ENCODE assay signal across 24 cellular contexts in genomic region chr13:91955546-91956355, GRCh38.
DNase-seq lines count a peak whose midpoint lies in the region; ATAC-seq, FAIRE-seq and TF ChIP-seq lines count a peak whose summit lies in the region.
"Had no signal": no experiment of that assay in that cellular context is flagged by ENCODE, and none has a peak within 500 bp of the region (broad histone marks: within the 10 kb centered on the region; RNA-seq: fewer than 3 reads in every experiment).

No MANE protein-coding gene starts in this region.

- H3K4me3 ChIP-seq in HepG2 (replicated peaks in 1 of 3; ENCODE audit: insufficient read depth in 1 of 3, low read depth in 2 of 3, low read length in 3 of 3): no peak overlapping the region
- H3K4me3 ChIP-seq in right lobe of liver: no peak overlapping the region
- H3K4me3 ChIP-seq in H1 (ENCODE audit: extremely low read depth in 1 of 4, insufficient read depth in 2 of 4, low read depth in 3 of 4, low read length in 4 of 4): no peak overlapping the region
- H3K4me3 ChIP-seq in mesenchymal stem cell (ENCODE audit: insufficient read depth in 1 of 2, low read depth in 1 of 2, low read length in 2 of 2): no peak overlapping the region
- no peak overlapping the region for H3K4me3 ChIP-seq in psoas muscle
- H3K4me3 ChIP-seq: A549, BLaER1 had no signal

- H3K79me1 ChIP-seq in H1 (ENCODE audit: low read depth, low read length) (no peaks in the 10 kb centered on the region), mesenchymal stem cell (replicated peaks; ENCODE audit: low read length, poor library complexity, severe bottlenecking) (no peaks in the 10 kb centered on the region)

- no peak overlapping the region for H4K91ac ChIP-seq in H1 (replicated peaks; ENCODE audit: insufficient read length, low read length)
- H4K91ac ChIP-seq in mesenchymal stem cell (ENCODE audit: low read length): peak overlapping the region; percentile 7

- FAIRE-seq in HepG2 (lab: Jason Lieb, UNC) (no peak), H1 (lab: Jason Lieb, UNC) (no peak)
- FAIRE-seq: A549, GM12891, RCC 7860 had no signal

- no peak overlapping the region for H2BK20ac ChIP-seq in H1 (ENCODE audit: low read length)

- no peaks in the 10 kb centered on the region for H3K9me3 ChIP-seq in HepG2 (ENCODE audit: low read length)
- no peaks in the 10 kb centered on the region for H3K9me3 ChIP-seq in right lobe of liver
- H3K9me3 ChIP-seq in H1 (ENCODE audit: insufficient read depth in 2 of 2, low read depth in 1 of 2, low read length in 1 of 2): no peaks in the 10 kb centered on the region
- H3K9me3 ChIP-seq in mesenchymal stem cell (ENCODE audit: control insufficient read depth, low read length): peaks cover 7% of the 10 kb centered on the region
- no peaks in the 10 kb centered on the region for H3K9me3 ChIP-seq in psoas muscle
- H3K9me3 ChIP-seq: A549, BLaER1, SK-N-SH had no signal

- H3K23me2 ChIP-seq in H1 (ENCODE audit: low read depth, low read length): no peaks in the 10 kb centered on the region

- H3K56ac ChIP-seq in H1 (replicated peaks; ENCODE audit: insufficient read length, low read depth, low read length): no peak overlapping the region

- ATAC-seq in HepG2 (peak; percentile 37; the same call in 2 of the 3 replicates), right lobe of liver (no peak), HG02623 (IDR thresholded peaks at IDR 0.05; ENCODE audit: unreplicated experiment) (no peak), psoas muscle (no peak), HG03469 (IDR thresholded peaks at IDR 0.05; ENCODE audit: unreplicated experiment) (no peak)
- ATAC-seq: A549, HCT116 had no signal

- no peak overlapping the region for H2BK120ac ChIP-seq in H1 (replicated peaks; ENCODE audit: low read depth, low read length)
- H2BK120ac ChIP-seq in mesenchymal stem cell (ENCODE audit: low read depth, low read length): no peak overlapping the region

- no peaks in the 10 kb centered on the region for H3K4me1 ChIP-seq in HepG2 (ENCODE audit: insufficient read depth, low read length)
- peaks cover 0 to 2% (median 0%) of the 10 kb centered on the region in 4 donors for H3K4me1 ChIP-seq in right lobe of liver
- H3K4me1 ChIP-seq in H1 (replicated peaks in 1 of 4; ENCODE audit: control insufficient read depth in 3 of 4, insufficient read depth in 4 of 4, low read length in 3 of 4): no peaks in the 10 kb centered on the region
- no peaks in the 10 kb centered on the region for H3K4me1 ChIP-seq in mesenchymal stem cell (ENCODE audit: control insufficient read depth, insufficient read depth, low read depth, low read length)
- H3K4me1 ChIP-seq in psoas muscle: no peaks in the 10 kb centered on the region
- H3K4me1 ChIP-seq: A549, BLaER1 had no signal

- intact Hi-C loops in HepG2 (cut with micrococcal nuclease; ENCODE audit: unreplicated experiment) (no loop called here), right lobe of liver (cut with DNase I) (loop anchor here in 1 of 2 donors (10.0 kb wide), 1 partner anchor 109 kb away; no protein-coding TSS in a partner anchor), psoas muscle (cut with DNase I) (no loop called here)

- no peaks in the 10 kb centered on the region for H3K27me3 ChIP-seq in HepG2 (ENCODE audit: control insufficient read depth in 1 of 2, insufficient read depth in 2 of 2, low read length in 2 of 2)
- no peaks in the 10 kb centered on the region for H3K27me3 ChIP-seq in right lobe of liver
- H3K27me3 ChIP-seq in H1 (replicated peaks in 1 of 4; ENCODE audit: control insufficient read depth in 3 of 4, extremely low read depth in 1 of 4, insufficient read depth in 3 of 4, low read length in 3 of 4): no peaks in the 10 kb centered on the region
- H3K27me3 ChIP-seq in mesenchymal stem cell (ENCODE audit: control insufficient read depth in 1 of 2, insufficient read depth in 1 of 2, low read length in 2 of 2): no peaks in the 10 kb centered on the region
- H3K27me3 ChIP-seq in psoas muscle (ENCODE audit: insufficient read depth in 3 of 3, low read length in 2 of 3): no peaks in the 10 kb centered on the region
- H3K27me3 ChIP-seq: BLaER1 had no signal

- POLR2A ChIA-PET in HepG2 (lab: Yijun Ruan, JAX): no interaction called here
- POLR2A ChIA-PET in H1 (lab: Charles Lee; ENCODE audit: partially characterized antibody): no interaction called here

- TF ChIP-seq RAD21 in HepG2 (CRISPR knock-in tag; IDR thresholded peaks at IDR 0.05) (no peak), H1 (IDR thresholded peaks at IDR 0.05 in 1 of 2, conservative IDR thresholded peaks at IDR 0.05 in 1 of 2; ENCODE audit: low read depth in 2 of 2, low read length in 2 of 2) (peak in 1 of 2 experiments; percentile 19; a peak in 1 of 4 replicates)

- H3K23ac ChIP-seq in H1 (ENCODE audit: insufficient read length): no peak overlapping the region
- no peak overlapping the region for H3K23ac ChIP-seq in mesenchymal stem cell (ENCODE audit: low read length in 2 of 2)

- no peak for TF ChIP-seq EP300 in HepG2 (IDR thresholded peaks at IDR 0.05; ENCODE audit: low read depth in 2 of 2, low read length in 2 of 2)
- TF ChIP-seq EP300 in HepG2 (CRISPR knock-in tag; IDR thresholded peaks at IDR 0.05; ENCODE audit: borderline replicate concordance): no peak
- TF ChIP-seq EP300 in H1 (IDR thresholded peaks at IDR 0.05; ENCODE audit: borderline replicate concordance in 1 of 2, low read depth in 2 of 2, low read length in 2 of 2): no peak

- no peak overlapping the region; the same call in 1 of the 2 replicates for H4K8ac ChIP-seq in H1 (ENCODE audit: extremely low read depth, insufficient read depth, low read length)
- H4K8ac ChIP-seq in mesenchymal stem cell (ENCODE audit: low read length): no peak overlapping the region

- H2BK5ac ChIP-seq in H1 (ENCODE audit: low read depth, low read length) (no peak overlapping the region), mesenchymal stem cell (ENCODE audit: low read depth, low read length, poor library complexity, severe bottlenecking) (no peak overlapping the region)

- TF ChIP-seq POLR2A in HepG2 (IDR thresholded peaks at IDR 0.05; ENCODE audit: insufficient read depth in 1 of 2, low read depth in 2 of 2, low read length in 2 of 2) (no peak), right lobe of liver (IDR thresholded peaks at IDR 0.05) (no peak), H1 (IDR thresholded peaks at IDR 0.05; ENCODE audit: control extremely low read depth in 1 of 2, low read depth in 2 of 2, low read length in 2 of 2) (no peak)

- H3K79me2 ChIP-seq in HepG2 (ENCODE audit: insufficient read depth, low read length): no peaks in the 10 kb centered on the region
- no peaks in the 10 kb centered on the region for H3K79me2 ChIP-seq in H1 (ENCODE audit: control insufficient read depth in 1 of 2, insufficient read depth in 2 of 2, low read length in 2 of 2)

- in situ Hi-C loops in HepG2 (cut with HindIII; ENCODE audit: extremely low pct_ligation_motif_present, low pct_unique_long_range_greater_than_20kb): loop anchor here (10.0 kb wide), 1 partner anchor 119 kb away; no protein-coding TSS in a partner anchor

- H3K18ac ChIP-seq in H1 (ENCODE audit: extremely low read depth, low read length): no peak overlapping the region
- H3K18ac ChIP-seq in mesenchymal stem cell (ENCODE audit: low read depth in 1 of 2, low read length in 2 of 2): peak overlapping the region in 1 of 2 experiments; percentile 12

- H2BK12ac ChIP-seq in H1 (ENCODE audit: low read depth, low read length): no peak overlapping the region
- no peak overlapping the region for H2BK12ac ChIP-seq in mesenchymal stem cell (ENCODE audit: low read length in 2 of 2)

- no peak for DNase-seq in HepG2 (ENCODE audit: low spot score)
- no peak for DNase-seq in right lobe of liver
- no peak for DNase-seq in H1 (ENCODE audit: low read depth in 1 of 2, low spot score in 2 of 2)
- no peak for DNase-seq in mesenchymal stem cell
- no peak for DNase-seq in psoas muscle
- no peak for DNase-seq in activated CD8-positive, alpha-beta memory T cell treated with anti-CD3 and anti-CD28 coated beads for 24 hours
- DNase-seq: CD8-positive, alpha-beta memory T cell; DMS53; MM.1S; NCI-H1092; NCI-H1436 treated with DMSO at 0.1 percent for 48 hours; NCI-H2029; NCI-H345; NCI-H526; NK-92 treated with Interleukin-12 subunit alpha and Interleukin-12 subunit beta, amount 100 ng/mL, for 24 hours; SHP77; SK-N-SH had no signal

- H2AFZ ChIP-seq in HepG2 (ENCODE audit: low read length): no peak overlapping the region
- peak overlapping the region; percentile 88 for H2AFZ ChIP-seq in H1 (ENCODE audit: low read length)
- no peak overlapping the region for H2AFZ ChIP-seq in mesenchymal stem cell (ENCODE audit: low read depth, low read length)

- H4K20me1 ChIP-seq in HepG2 (ENCODE audit: insufficient read depth, low read length) (no peaks in the 10 kb centered on the region), H1 (replicated peaks in 1 of 2; ENCODE audit: control insufficient read depth in 1 of 2, insufficient read depth in 2 of 2, low read length in 2 of 2) (no peaks in the 10 kb centered on the region)
- H4K20me1 ChIP-seq: BLaER1 had no signal

- H3K27ac ChIP-seq in HepG2 (ENCODE audit: extremely low read length, insufficient read depth, low read length) (no peak overlapping the region), right lobe of liver (no peak overlapping the region), H1 (ENCODE audit: low read depth, low read length) (no peak overlapping the region), mesenchymal stem cell (ENCODE audit: low read length, poor library complexity, severe bottlenecking) (no peak overlapping the region), psoas muscle (no peak overlapping the region)
- H3K27ac ChIP-seq: A549, BLaER1 had no signal

- H2BK15ac ChIP-seq in H1 (ENCODE audit: low read length): no peak overlapping the region
- no peak overlapping the region for H2BK15ac ChIP-seq in mesenchymal stem cell (ENCODE audit: low read depth, poor library complexity, severe bottlenecking)

- no peak overlapping the region for H4K5ac ChIP-seq in H1 (ENCODE audit: insufficient read length, low read depth, low read length)

- TF ChIP-seq CTCF in HepG2 (CRISPR knock-in tag; IDR thresholded peaks at IDR 0.05) (no peak), right lobe of liver (IDR thresholded peaks at IDR 0.05) (no peak), H1 (IDR thresholded peaks at IDR 0.05; ENCODE audit: control extremely low read depth in 1 of 3, insufficient read depth in 1 of 3, low read depth in 1 of 3, low read length in 3 of 3) (peak; percentile 18 to 34 (median 18); a peak in 3 of 4 replicates), psoas muscle (IDR thresholded peaks at IDR 0.05) (no peak)

- H3K9ac ChIP-seq in HepG2 (ENCODE audit: insufficient read depth, low read depth, low read length): no peak overlapping the region
- H3K9ac ChIP-seq in H1 (replicated peaks in 1 of 4; ENCODE audit: extremely low read depth in 1 of 4, low read depth in 3 of 4, low read length in 3 of 4): no peak overlapping the region
- H3K9ac ChIP-seq in mesenchymal stem cell (ENCODE audit: low read length): no peak overlapping the region
- H3K9ac ChIP-seq: BLaER1, SK-N-SH had no signal

- H3K14ac ChIP-seq in H1 (ENCODE audit: insufficient read length): no peak overlapping the region
- H3K14ac ChIP-seq in mesenchymal stem cell (ENCODE audit: low read length in 2 of 2): peak overlapping the region in 1 of 2 experiments; percentile 61

- 0% methylated on average over 1 of the region's 1 CpG for WGBS in HepG2 (ENCODE audit: low lambda C conversion rate)
- WGBS in right lobe of liver (ENCODE audit: insufficient coverage, low coverage, low lambda C conversion rate, missing lambda C conversion rate): no CpG with 5 or more reads among the region's 1 CpG
- 100% methylated on average over 1 of the region's 1 CpG; no CpG with 5 or more reads in 1 of the 2 experiments for WGBS in H1 (ENCODE audit: extremely low coverage in 1 of 2, insufficient coverage in 1 of 2, insufficient read length in 1 of 2, insufficient replicate concordance in 2 of 2, low coverage in 1 of 2, low lambda C conversion rate in 2 of 2, missing lambda C conversion rate in 1 of 2), 2 experiments
- WGBS in mesenchymal stem cell: 97% methylated on average over 1 of the region's 1 CpG
- 67 to 76% (median 73%) methylated on average over 1 of the region's 1 CpG for WGBS in psoas muscle, 3 donors

- BruUV-seq in HepG2 (replicated peaks; lab: Mats Ljungman, UMichigan): no TSS peak

- CTCF ChIA-PET in HepG2 (lab: Yijun Ruan, JAX; ENCODE audit: low intra/inter-chr PET ratio, low total read pairs) (no interaction called here), H1 (lab: Charles Lee; ENCODE audit: partially characterized antibody) (interaction anchor here (0.6 to 1.8 kb wide), 5 partner anchors 8 to 468 kb away, joined by 3 to 6 read pairs (median 3); no protein-coding TSS in a partner anchor)

- H2AK5ac ChIP-seq in H1 (ENCODE audit: low read depth, low read length) (no peak overlapping the region), mesenchymal stem cell (ENCODE audit: low read length, severe bottlenecking) (no peak overlapping the region)

- H3K36me3 ChIP-seq in HepG2 (replicated peaks in 1 of 2; ENCODE audit: control insufficient read depth in 1 of 2, insufficient read depth in 2 of 2, low read length in 2 of 2) (no peaks in the 10 kb centered on the region), right lobe of liver (no peaks in the 10 kb centered on the region), H1 (ENCODE audit: control insufficient read depth in 2 of 4, insufficient read depth in 4 of 4, low read length in 3 of 4) (no peaks in the 10 kb centered on the region), mesenchymal stem cell (ENCODE audit: control insufficient read depth in 1 of 2, insufficient read depth in 2 of 2, low read depth in 1 of 2, low read length in 2 of 2) (no peaks in the 10 kb centered on the region), psoas muscle (ENCODE audit: insufficient read depth in 1 of 2, low read depth in 1 of 2) (no peaks in the 10 kb centered on the region)
- H3K36me3 ChIP-seq: BLaER1 had no signal

- H3K4me2 ChIP-seq in HepG2 (ENCODE audit: low read depth, low read length) (no peak overlapping the region), H1 (ENCODE audit: insufficient read depth in 1 of 2, low read depth in 2 of 2, low read length in 2 of 2) (no peak overlapping the region), mesenchymal stem cell (ENCODE audit: low read length, poor library complexity, severe bottlenecking) (no peak overlapping the region)
- H3K4me2 ChIP-seq: A549, BLaER1, SK-N-SH had no signal

- no peak overlapping the region for H3K4ac ChIP-seq in H1 (replicated peaks; ENCODE audit: insufficient read length, low read depth, low read length)
- H3K4ac ChIP-seq in mesenchymal stem cell (ENCODE audit: low read depth in 1 of 2, low read length in 2 of 2): no peak overlapping the region

Comparison
In these comparisons a context has a peak if more than half of its experiments do, and no peak if none do; other contexts are left out.
1. CTCF ChIP-seq: peak in H1 (3 of 3); none in HepG2 (single experiment), right lobe of liver (0 of 4) and psoas muscle (single experiment).
2. Of the 41 proteins assayed by ChIP-seq in both HepG2 and H1: peak only in HepG2: none; only in H1: CTCF; in both: none; in neither: 39; mixed calls (peak in some experiments, not most) for 1.